ENCODE assay signal across 12 cellular contexts in the genomic region with DNA sequence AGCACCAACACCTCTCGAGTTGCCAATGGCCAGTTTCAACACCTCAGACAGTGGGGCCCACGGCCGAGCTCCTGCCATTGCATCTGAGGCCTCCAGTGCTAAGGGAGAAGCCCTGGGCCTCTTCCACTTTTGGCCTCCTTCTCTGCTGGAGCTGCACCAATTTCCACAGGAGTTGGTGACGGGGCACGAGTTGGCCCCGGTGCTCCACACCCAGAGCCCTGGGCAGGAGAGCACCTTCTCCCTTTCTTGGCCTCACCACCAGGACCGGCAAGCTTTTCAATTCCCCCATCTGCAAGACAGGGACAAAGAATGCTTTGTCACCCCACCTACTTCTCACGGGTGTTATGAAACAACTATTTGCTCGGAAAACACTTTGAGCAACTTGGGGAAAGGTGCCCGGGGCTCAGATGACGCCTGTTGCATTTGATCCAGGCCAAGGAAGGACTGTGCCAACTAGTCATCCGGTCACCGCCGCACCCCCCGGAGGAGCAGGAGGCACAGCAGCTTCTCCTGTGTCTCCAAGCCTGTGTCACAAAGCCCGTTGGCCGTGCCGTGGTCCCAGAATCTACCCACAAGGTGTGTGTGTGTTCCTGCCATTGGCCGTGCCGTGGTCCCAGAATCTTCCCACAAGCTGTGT. TPM values are rescaled to one million over a fixed set of nuclear protein-coding genes. Genes with fewer than 3 reads are reported as not detected.
DNase-seq lines count a peak whose midpoint lies in the region; ATAC-seq, FAIRE-seq and TF ChIP-seq lines count a peak whose summit lies in the region.
"Had no signal": no experiment of that assay in that cellular context is flagged by ENCODE, and none has a peak within 500 bp of the region (broad histone marks: within the 10 kb centered on the region; RNA-seq: fewer than 3 reads in every experiment).

No MANE protein-coding gene starts in this region.

- H3K4me1 ChIP-seq in MM.1S (ENCODE audit: low read length) (peaks cover 47% of the 10 kb centered on the region), GM12878 (ENCODE audit: control insufficient read depth, insufficient read depth, low read length) (peaks cover 52% of the 10 kb centered on the region)

- TF ChIP-seq RAD21 in GM12878 (IDR thresholded peaks at IDR 0.05; ENCODE audit: insufficient read depth, low read depth, low read length), result no peak

- POLR2A ChIA-PET in GM12878 (lab: Charles Lee), result interaction anchor here (0.7 to 4.2 kb wide), 13 partner anchors 11 to 348 kb away, joined by 3 to 17 read pairs (median 4); no protein-coding TSS in a partner anchor

- H4K20me1 ChIP-seq in MM.1S (ENCODE audit: insufficient read depth, low read length), result no peaks in the 10 kb centered on the region
- H4K20me1 ChIP-seq in GM12878 (ENCODE audit: control insufficient read depth, insufficient read depth), result no peaks in the 10 kb centered on the region

- peaks cover 46% of the 10 kb centered on the region for H3F3A ChIP-seq in MM.1S (ENCODE audit: insufficient read depth, low read length)

- ATAC-seq in GM12878 (no peak), left lobe of liver (peak; percentile 53), GM18909 (IDR thresholded peaks at IDR 0.05; ENCODE audit: poor library complexity, unreplicated experiment) (no peak), HG03442 (IDR thresholded peaks at IDR 0.05; ENCODE audit: unreplicated experiment) (no peak), GM21526 (IDR thresholded peaks at IDR 0.05; ENCODE audit: low FRiP score, unreplicated experiment) (no peak)
- ATAC-seq: effector memory CD8-positive, alpha-beta T cell had no signal

- no peaks in the 10 kb centered on the region for H3K9me3 Mint-ChIP-seq in HFFc6
- H3K9me3 Mint-ChIP-seq: effector memory CD8-positive, alpha-beta T cell had no signal

- no peaks in the 10 kb centered on the region for H3K36me3 Mint-ChIP-seq in HFFc6 (ENCODE audit: low read depth)

- intact Hi-C loops in GM12878 (cut with micrococcal nuclease; ENCODE audit: unreplicated experiment), result no loop called here

- no peaks in the 10 kb centered on the region for H3K27me3 ChIP-seq in MM.1S (replicated peaks; ENCODE audit: insufficient read depth, low read length)
- H3K27me3 ChIP-seq in GM12878 (replicated peaks in 1 of 2; ENCODE audit: control insufficient read depth in 2 of 2, insufficient read depth in 2 of 2, low read length in 1 of 2), result no peaks in the 10 kb centered on the region

- no peak overlapping the region for H3K4me3 ChIP-seq in MM.1S (ENCODE audit: low read length)
- H3K4me3 ChIP-seq in GM12878, result no peak overlapping the region

- no peaks in the 10 kb centered on the region for H3K27me3 Mint-ChIP-seq in HFFc6 (ENCODE audit: insufficient read depth)
- H3K27me3 Mint-ChIP-seq: effector memory CD8-positive, alpha-beta T cell had no signal

- H3K27ac Mint-ChIP-seq in HFFc6, result no peak overlapping the region
- H3K27ac Mint-ChIP-seq: effector memory CD8-positive, alpha-beta T cell had no signal

- SMC1A ChIA-PET in GM12878 (lab: Charles Lee; ENCODE audit: uncharacterized antibody, unreplicated experiment), result interaction anchor here (0.7 to 7.2 kb wide), 19 partner anchors 10 to 573 kb away, joined by 3 to 71 read pairs (median 4); no protein-coding TSS in a partner anchor

- H3K9ac ChIP-seq in MM.1S (ENCODE audit: low read length) (peak overlapping the region; percentile 90), GM12878 (ENCODE audit: control insufficient read depth, insufficient read depth, low read length) (peak overlapping the region; percentile 84; the same call in 1 of the 2 replicates)

- no peak for TF ChIP-seq EP300 in GM12878 (IDR thresholded peaks at IDR 0.05; ENCODE audit: borderline replicate concordance in 1 of 2, control insufficient read depth in 1 of 2, low read depth in 2 of 2, low read length in 2 of 2)

- no peaks in the 10 kb centered on the region for H3K36me3 ChIP-seq in MM.1S (replicated peaks; ENCODE audit: insufficient read depth, low read length)
- H3K36me3 ChIP-seq in GM12878 (ENCODE audit: control insufficient read depth in 2 of 2, insufficient read depth in 2 of 2, low read length in 1 of 2), result no peaks in the 10 kb centered on the region

- H2AFZ ChIP-seq in MM.1S (ENCODE audit: low read length) (peak overlapping the region; percentile 2; the same call in 1 of the 2 replicates), GM12878 (ENCODE audit: control insufficient read depth, low read depth, low read length) (no peak overlapping the region)

- H3K9me3 ChIP-seq in MM.1S (replicated peaks; ENCODE audit: insufficient read depth, low read length) (no peaks in the 10 kb centered on the region), GM12878 (replicated peaks; ENCODE audit: control insufficient read depth, insufficient read depth, low read length) (no peaks in the 10 kb centered on the region)

- WGBS in GM12878 (ENCODE audit: insufficient coverage, insufficient replicate concordance, low lambda C conversion rate, missing lambda C conversion rate), result 94% methylated on average over 20 of the region's 20 CpGs

- CTCF ChIA-PET in GM12878 (lab: Yijun Ruan, JAX), result interaction anchor here (0.8 to 1.9 kb wide), 7 partner anchors 9 to 574 kb away, joined by 3 to 6 read pairs (median 5); no protein-coding TSS in a partner anchor

- RAD21 ChIA-PET in GM12878 (lab: Charles Lee; ENCODE audit: unreplicated experiment), result interaction anchor here (0.7 to 7.9 kb wide), 15 partner anchors 22 to 476 kb away, joined by 3 to 85 read pairs (median 8); no protein-coding TSS in a partner anchor

- peak overlapping the region; percentile 97 for H3K27ac ChIP-seq in MM.1S (ENCODE audit: low read length)
- peak overlapping the region; percentile 99 for H3K27ac ChIP-seq in GM12878 (ENCODE audit: control insufficient read depth, insufficient read depth)
- H3K27ac ChIP-seq in substantia nigra (ENCODE audit: low read depth, low read length, poor library complexity, severe bottlenecking), result peak overlapping the region; percentile 22

- H3K79me2 ChIP-seq in MM.1S (ENCODE audit: low read length), result no peaks in the 10 kb centered on the region
- H3K79me2 ChIP-seq in GM12878 (ENCODE audit: control insufficient read depth, insufficient read depth, low read length), result peaks cover 11% of the 10 kb centered on the region

- no peak overlapping the region for H3K4me3 Mint-ChIP-seq in HFFc6

- no peaks in the 10 kb centered on the region for H3K9me2 ChIP-seq in MM.1S (replicated peaks; ENCODE audit: insufficient read depth, low read length)

- no peak for FAIRE-seq in GM12878 (lab: Jason Lieb, UNC)
- FAIRE-seq: urothelium cell line had no signal

- BruUV-seq in GM12878 (replicated peaks; lab: Mats Ljungman, UMichigan), result no TSS peak

- TF ChIP-seq CTCF in MM.1S (IDR thresholded peaks at IDR 0.05; ENCODE audit: low read length), result no peak
- no peak for TF ChIP-seq CTCF in GM12878 (IDR thresholded peaks at IDR 0.05 in 2 of 3, conservative IDR thresholded peaks at IDR 0.05 in 1 of 3; ENCODE audit: control insufficient read depth in 2 of 3, extremely low read depth in 1 of 3, insufficient read depth in 1 of 3, low read depth in 3 of 3, low read length in 3 of 3)
- TF ChIP-seq CTCF in HFFc6 (IDR thresholded peaks at IDR 0.05), result no peak

- DNase-seq in MM.1S, result no peak
- DNase-seq in GM12878 (ENCODE audit: low read depth, low spot score), result no peak
- peak; percentile 96 for DNase-seq in left lobe of liver (ENCODE audit: low spot score)
- peak in 35 of 49 donors; percentile 17 to 80 (median 47) for DNase-seq in substantia nigra (lab: John Stamatoyannopoulos, UW)
- DNase-seq in HFFc6, result no peak
- DNase-seq: effector memory CD8-positive, alpha-beta T cell; NCI-H1436 treated with DMSO at 0.1 percent for 48 hours; occipital lobe had no signal

- no peak for TF ChIP-seq POLR2A in GM12878 (IDR thresholded peaks at IDR 0.05; ENCODE audit: low read depth, low read length)

- in situ Hi-C loops in GM12878 (cut with MboI), result loop anchor here (5.0 kb wide), 1 partner anchor 51 kb away; no protein-coding TSS in a partner anchor

- peak overlapping the region; percentile 88 for H3K4me2 ChIP-seq in MM.1S (ENCODE audit: low read depth, low read length)
- peak overlapping the region; percentile 80 for H3K4me2 ChIP-seq in GM12878 (ENCODE audit: control insufficient read depth, insufficient read depth)

- peaks cover 51% of the 10 kb centered on the region for H3K4me1 Mint-ChIP-seq in HFFc6 (ENCODE audit: low read depth)

TF ChIP-seq in GM12878, 131 proteins besides CTCF, POLR2A, EP300 and RAD21:
- 0 out of 2 replicates have a peak, but pooled peaks have one; percentile 21 for TF ChIP-seq IKZF1 (conservative IDR thresholded peaks at IDR 0.05)
- TF ChIP-seq SMARCA5 (IDR thresholded peaks at IDR 0.05), result peak; percentile 9; the same call in 1 of the 2 replicates
- TF ChIP-seq, protein P1, sequence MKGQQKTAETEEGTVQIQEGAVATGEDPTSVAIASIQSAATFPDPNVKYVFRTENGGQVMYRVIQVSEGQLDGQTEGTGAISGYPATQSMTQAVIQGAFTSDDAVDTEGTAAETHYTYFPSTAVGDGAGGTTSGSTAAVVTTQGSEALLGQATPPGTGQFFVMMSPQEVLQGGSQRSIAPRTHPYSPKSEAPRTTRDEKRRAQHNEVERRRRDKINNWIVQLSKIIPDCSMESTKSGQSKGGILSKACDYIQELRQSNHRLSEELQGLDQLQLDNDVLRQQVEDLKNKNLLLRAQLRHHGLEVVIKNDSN (IDR thresholded peaks at IDR 0.05; ENCODE audit: borderline replicate concordance, extremely low read length, insufficient read depth, low read depth, low read length), result no peak
- TF ChIP-seq ZNF207 (IDR thresholded peaks at IDR 0.05; ENCODE audit: borderline replicate concordance), result no peak
- no peak for TF ChIP-seq CREB1 (IDR thresholded peaks at IDR 0.05; ENCODE audit: low read depth)

RNA-seq across cellular contexts. Expression of a gene that starts 55.2 kb away (rescaled TPM):
- 52.5 and 52.8 TPM in 2 replicates for total RNA-seq in GM12878 (2013; cell fraction: nucleolus; rRNA removed)
- total RNA-seq in GM12878 (2014; rRNA removed), result 75.1 and 89.7 TPM in 2 replicates
- 58.8 and 59.9 TPM in 2 replicates for total RNA-seq in GM12878 (2014; rRNA removed; fragmentation: Illumina TruSeq; extraction: Trizol)
- 120 and 125 TPM in 2 replicates for total RNA-seq in GM12878 (2021)
- polyA plus RNA-seq in GM12878 (2011; ENCODE audit: low read depth), result 58.2 TPM
- 138 and 178 TPM in 2 replicates for polyA plus RNA-seq in GM12878 (2011; rRNA removed)
- polyA plus RNA-seq in GM12878 (2011; cell fraction: cytosol; rRNA removed), result 43.9 and 51.8 TPM in 2 replicates
- 31.3 TPM in 2 replicates for polyA plus RNA-seq in GM12878 (2011; cell fraction: nucleus; rRNA removed)
- polyA plus RNA-seq in GM12878 (2012), result 94.4 and 116 TPM in 2 replicates
- 95.3 and 116 TPM in 2 replicates for polyA plus RNA-seq in GM12878 (2014; fragmentation: Illumina TruSeq; extraction: Trizol)
- 10 to 100 TPM; 39.8 to 60.1 TPM for polyA plus RNA-seq in GM12878 (2014; fragmentation: Nextera tagmentation; extraction: Ambion mirVana)
- polyA plus RNA-seq in GM12878 (2014; rRNA removed), result 58.2 and 66.2 TPM in 2 replicates
- 10 to 100 TPM; 68.4 to 71.9 TPM for polyA plus RNA-seq in GM12878 (2016; fragmentation: Nextera tagmentation; extraction: Ambion mirVana)
- polyA minus RNA-seq in GM12878 (2011; rRNA and poly(A)+ RNA removed), result 35.0 and 43.1 TPM in 2 replicates
- polyA minus RNA-seq in GM12878 (2011; cell fraction: cytosol; rRNA and poly(A)+ RNA removed), result 27.3 and 28.9 TPM in 2 replicates
- polyA minus RNA-seq in GM12878 (2011; cell fraction: nucleus; rRNA and poly(A)+ RNA removed), result 15.8 and 28.3 TPM in 2 replicates
- total RNA-seq in left lobe of liver, result 48.7 TPM
- 100 to 1,000 TPM in 5 of 6 experiments, 10 to 100 TPM in 1; 98.4 to 126 (median 110) TPM for total RNA-seq in HFFc6 (2021; fragmentation: NEBNext Ultra II Directional; extraction: Animal tissue kit (Norgen Biotek cat#: 25700))

Comparison
In these comparisons a context has a peak if more than half of its experiments do, and no peak if none do; other contexts are left out.
1. DNase-seq: peak in left lobe of liver (single experiment) and substantia nigra (35 of 49); none in MM.1S (single experiment), GM12878 (single experiment) and HFFc6 (single experiment).
2. H3K27ac ChIP-seq: peak in every context shown above with its lines; median percentile 99 in GM12878; 97 in MM.1S; 22 in substantia nigra.